Comparison of ENCODE assay signal across 14 cellular contexts in the genomic region with DNA sequence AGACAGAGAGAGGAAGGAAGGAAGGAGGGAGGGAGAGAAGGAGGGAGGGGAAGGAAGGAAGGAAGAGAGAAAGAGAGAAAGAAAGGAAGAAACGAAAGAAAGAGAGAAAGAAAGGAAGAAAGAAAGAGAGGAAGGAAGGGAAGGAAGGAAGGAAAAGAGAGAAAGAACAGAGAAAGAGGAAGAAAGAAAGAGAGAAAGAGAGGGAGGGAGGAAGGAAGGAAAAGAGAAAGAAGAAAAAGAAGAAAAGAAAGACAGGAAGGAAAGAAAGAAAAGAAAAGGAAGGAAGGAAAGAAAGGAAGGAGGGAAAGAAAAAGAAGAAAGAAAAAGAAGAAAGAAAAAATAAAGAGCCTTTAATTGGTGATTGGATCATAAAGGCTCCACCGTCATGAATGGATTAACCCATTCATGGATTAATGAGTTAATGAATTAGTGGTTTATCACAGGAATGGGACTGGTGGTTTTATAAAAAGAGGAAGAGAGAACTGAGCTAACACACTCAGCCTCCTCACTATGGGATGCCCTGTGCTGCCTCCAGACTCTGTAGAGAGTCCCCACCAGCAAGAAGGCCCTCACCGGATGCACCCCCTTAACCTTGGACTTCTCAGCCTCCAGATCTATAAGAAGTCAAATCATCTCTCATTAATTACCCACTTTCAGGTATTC. TPM values are rescaled to one million over a fixed set of nuclear protein-coding genes. Genes with fewer than 3 reads are reported as not detected.
DNase-seq lines count a peak whose midpoint lies in the region; ATAC-seq lines count a peak whose summit lies in the region.
"Had no signal": no experiment of that assay in that cellular context is flagged by ENCODE, and none has a peak within 500 bp of the region (broad histone marks: within the 10 kb centered on the region; RNA-seq: fewer than 3 reads in every experiment).

No MANE protein-coding gene starts in this region.

- intact Hi-C loops in CD4-positive, alpha-beta memory T cell (cut with micrococcal nuclease) = loop anchor here (5.0 kb wide), 1 partner anchor 40 kb away; a partner anchor contains a TSS

- no peaks in the 10 kb centered on the region for H3K36me3 ChIP-seq in CD4-positive, alpha-beta memory T cell (ENCODE audit: insufficient read depth, low read length)

- peaks cover 27% of the 10 kb centered on the region for H3K4me1 ChIP-seq in CD4-positive, alpha-beta memory T cell (ENCODE audit: insufficient read depth, low read length)

- POLR2A ChIA-PET in CD4-positive, alpha-beta memory T cell (lab: Charles Lee; ENCODE audit: partially characterized antibody) = no interaction called here

- H3K9me3 Mint-ChIP-seq in activated T-helper 17 cell treated with anti-CD3 and anti-CD28 coated beads, Interleukin-2, amount 50 U/mL, for 72 hours = no peaks in the 10 kb centered on the region
- H3K9me3 Mint-ChIP-seq in CD4-positive, alpha-beta memory T cell = peaks cover 0 to 1% (median 0%) of the 10 kb centered on the region in 8 donors

- DNase-seq in CD1c-positive myeloid dendritic cell (ENCODE audit: extremely low spot score) (peak; percentile 26), KBM-7 (peak; percentile 23), superior temporal gyrus (ENCODE audit: extremely low spot score) (no peak), RKO (ENCODE audit: low spot score) (no peak), C1 segment of cervical spinal cord (lab: John Stamatoyannopoulos, UW) (no peak)
- DNase-seq in CD4-positive, alpha-beta memory T cell = no peak
- DNase-seq: activated CD4-positive, alpha-beta T cell treated with anti-CD3 and anti-CD28 coated beads, Interleukin-2, amount 50 U/mL, for 1 hour; mucosa of descending colon; stimulated activated CD8-positive, alpha-beta memory T cell treated with anti-CD3 and anti-CD28 coated beads, Interleukin-4, amount 100 ng/mL, for 48 hours had no signal

- no peaks in the 10 kb centered on the region for H3K27me3 Mint-ChIP-seq in activated T-helper 17 cell treated with anti-CD3 and anti-CD28 coated beads, Interleukin-2, amount 50 U/mL, for 72 hours
- H3K27me3 Mint-ChIP-seq in CD4-positive, alpha-beta memory T cell = no peaks in the 10 kb centered on the region
- H3K27me3 Mint-ChIP-seq: progenitor cell of endocrine pancreas had no signal

- no peaks in the 10 kb centered on the region for H3K27me3 ChIP-seq in CD4-positive, alpha-beta memory T cell (ENCODE audit: insufficient read depth, low read length)

- H3K4me3 ChIP-seq in CD4-positive, alpha-beta memory T cell (ENCODE audit: low read length in 2 of 2) = no peak overlapping the region
- H3K4me3 ChIP-seq: mucosa of descending colon had no signal

- H3K36me3 Mint-ChIP-seq in activated T-helper 17 cell treated with anti-CD3 and anti-CD28 coated beads, Interleukin-2, amount 50 U/mL, for 72 hours (ENCODE audit: low read depth) = no peaks in the 10 kb centered on the region
- peaks cover 0 to 5% of the 10 kb centered on the region in 2 donors for H3K36me3 Mint-ChIP-seq in CD4-positive, alpha-beta memory T cell

- ATAC-seq in GM19043 (IDR thresholded peaks at IDR 0.05; ENCODE audit: low read depth, unreplicated experiment) = peak; percentile 61
- ATAC-seq in activated T-helper 17 cell treated with anti-CD3 and anti-CD28 coated beads, Interleukin-2, amount 50 U/mL, for 72 hours (replicated peaks) = no peak
- ATAC-seq: mucosa of descending colon had no signal

- CTCF ChIA-PET in CD4-positive, alpha-beta memory T cell (lab: Charles Lee; ENCODE audit: partially characterized antibody) = no interaction called here

- H3K4me3 Mint-ChIP-seq in activated T-helper 17 cell treated with anti-CD3 and anti-CD28 coated beads, Interleukin-2, amount 50 U/mL, for 72 hours = no peak overlapping the region
- H3K4me3 Mint-ChIP-seq in CD4-positive, alpha-beta memory T cell = peak overlapping the region in 1 of 8 donors; percentile 35

- H3K27ac ChIP-seq in CD4-positive, alpha-beta memory T cell (ENCODE audit: low read depth, low read length) = no peak overlapping the region

- in situ Hi-C loops in KBM-7 (cut with MboI; ENCODE audit: low pct_unique_long_range_greater_than_20kb, low sequenced_read_pairs) = no loop called here

- H3K4me1 Mint-ChIP-seq in activated T-helper 17 cell treated with anti-CD3 and anti-CD28 coated beads, Interleukin-2, amount 50 U/mL, for 72 hours = peaks cover 14% of the 10 kb centered on the region
- peaks cover 24 to 38% (median 28%) of the 10 kb centered on the region in 4 donors for H3K4me1 Mint-ChIP-seq in CD4-positive, alpha-beta memory T cell

- H3K27ac Mint-ChIP-seq in activated T-helper 17 cell treated with anti-CD3 and anti-CD28 coated beads, Interleukin-2, amount 50 U/mL, for 72 hours = peak overlapping the region; percentile 61
- H3K27ac Mint-ChIP-seq in CD4-positive, alpha-beta memory T cell = peak overlapping the region in 2 of 7 donors; percentile 64 to 70

- H3K9me3 ChIP-seq in CD4-positive, alpha-beta memory T cell (ENCODE audit: control insufficient read depth in 1 of 2, low read length in 2 of 2) = no peaks in the 10 kb centered on the region
- H3K9me3 ChIP-seq: mucosa of descending colon had no signal

RNA-seq across cellular contexts. Expression of a gene that starts 9.0 kb away (rescaled TPM):
- total RNA-seq in activated T-helper 17 cell treated with anti-CD3 and anti-CD28 coated beads, Interleukin-2, amount 50 U/mL, for 72 hours = not detected
- not detected for total RNA-seq in CD4-positive, alpha-beta memory T cell
- under 1 TPM in 1 of 2 donors, not detected in 1; 0.48 TPM for polyA plus RNA-seq in CD4-positive, alpha-beta memory T cell
- total RNA-seq: glomerular endothelial cell, kidney epithelial cell, progenitor cell of endocrine pancreas had no signal

RNA-seq across cellular contexts. Expression of a gene that starts 35.5 kb away (rescaled TPM):
- total RNA-seq in activated T-helper 17 cell treated with anti-CD3 and anti-CD28 coated beads, Interleukin-2, amount 50 U/mL, for 72 hours = 10 to 100 TPM; 20.7 to 22.1 TPM
- 100 to 1,000 TPM; 152 to 167 TPM for total RNA-seq in CD4-positive, alpha-beta memory T cell
- polyA plus RNA-seq in CD4-positive, alpha-beta memory T cell = 100 to 1,000 TPM; 387 to 416 TPM
- total RNA-seq: progenitor cell of endocrine pancreas had no signal

RNA-seq across cellular contexts. Expression of a gene that starts 42.1 kb away (rescaled TPM):
- 1 to 10 TPM; 5.4 to 7.6 TPM for total RNA-seq in activated T-helper 17 cell treated with anti-CD3 and anti-CD28 coated beads, Interleukin-2, amount 50 U/mL, for 72 hours
- 1 to 10 TPM; 3.6 to 4.7 TPM for total RNA-seq in CD4-positive, alpha-beta memory T cell
- 1 to 10 TPM; 7.4 to 9.2 TPM for polyA plus RNA-seq in CD4-positive, alpha-beta memory T cell

Comparison
In these comparisons a context has a peak if more than half of its experiments do, and no peak if none do; other contexts are left out.
1. DNase-seq: peak in CD1c-positive myeloid dendritic cell (single experiment) and KBM-7 (single experiment); none in superior temporal gyrus (single experiment), RKO (single experiment), CD4-positive, alpha-beta memory T cell (0 of 5) and C1 segment of cervical spinal cord (0 of 14).
2. RNA of a gene that starts 35.5 kb away (total RNA-seq): 152 to 167 TPM in CD4-positive, alpha-beta memory T cell; 20.7 to 22.1 TPM in activated T-helper 17 cell treated with anti-CD3 and anti-CD28 coated beads, Interleukin-2, amount 50 U/mL, for 72 hours; every median in the first group is over 4 times any median in the second.